ENCODE assay signal across 26 cellular contexts in genomic region chr3:192433704-192434103, GRCh38.
DNase-seq lines count a peak whose midpoint lies in the region; ATAC-seq and TF ChIP-seq lines count a peak whose summit lies in the region.
"Had no signal": no experiment of that assay in that cellular context is flagged by ENCODE, and none has a peak within 500 bp of the region (broad histone marks: within the 10 kb centered on the region; RNA-seq: fewer than 3 reads in every experiment).

No MANE protein-coding gene starts in this region.

- no peak overlapping the region for H3K27ac Mint-ChIP-seq in activated naive CD4-positive, alpha-beta T cell treated with anti-CD3 and anti-CD28 coated beads for 36 hours
- H3K27ac Mint-ChIP-seq: CD4-positive, alpha-beta memory T cell; mesothelial cell of epicardium had no signal

- H3K36me3 Mint-ChIP-seq in activated naive CD4-positive, alpha-beta T cell treated with anti-CD3 and anti-CD28 coated beads for 36 hours (ENCODE audit: low read depth), result no peaks in the 10 kb centered on the region
- H3K36me3 Mint-ChIP-seq: CD4-positive, alpha-beta memory T cell; mesothelial cell of epicardium had no signal

- H3K4me3 Mint-ChIP-seq in activated naive CD4-positive, alpha-beta T cell treated with anti-CD3 and anti-CD28 coated beads for 36 hours, result no peak overlapping the region
- H3K4me3 Mint-ChIP-seq: CD4-positive, alpha-beta memory T cell; mesothelial cell of epicardium had no signal

- peak; percentile 86 for ATAC-seq in GM18907 (IDR thresholded peaks at IDR 0.05; ENCODE audit: unreplicated experiment)
- ATAC-seq in HG03521 (IDR thresholded peaks at IDR 0.05; ENCODE audit: unreplicated experiment), result no peak
- ATAC-seq in stimulated activated naive CD8-positive, alpha-beta T cell treated with anti-CD3 and anti-CD28 coated beads, Interleukin-15, Interleukin-2, amounts not matched to agents 100 U/mL and 50 U/mL, for 24 hours, result no peak

- no peak for TF ChIP-seq CTCF in A673 (conservative IDR thresholded peaks at IDR 0.05; ENCODE audit: low read depth, low read length)

- no peak for TF ChIP-seq RAD21 in Ishikawa (IDR thresholded peaks at IDR 0.05; ENCODE audit: low read depth)

- intact Hi-C loops in A673 (cut with micrococcal nuclease; ENCODE audit: unreplicated experiment), result no loop called here
- intact Hi-C loops in activated naive CD4-positive, alpha-beta T cell treated with anti-CD3 and anti-CD28 coated beads for 36 hours (cut with micrococcal nuclease), result no loop called here

- no peak for TF ChIP-seq EP300 in Ishikawa (IDR thresholded peaks at IDR 0.05; ENCODE audit: borderline replicate concordance)

- DNase-seq in A673 (ENCODE audit: low spot score), result peak; percentile 13
- peak; percentile 71 for DNase-seq in kidney glomerular epithelial cell (lab: John Stamatoyannopoulos, UW)
- DNase-seq in activated naive CD4-positive, alpha-beta T cell treated with anti-CD3 and anti-CD28 coated beads for 36 hours, result no peak
- DNase-seq in SW 1271 (lab: John Stamatoyannopoulos, UW), result no peak
- no peak for DNase-seq in stimulated activated naive CD8-positive, alpha-beta T cell treated with anti-CD3 and anti-CD28 coated beads, Interleukin-15, Interleukin-2, amounts not matched to agents 100 U/mL and 50 U/mL, for 24 hours
- DNase-seq: activated CD4-positive, alpha-beta T cell treated with anti-CD3 and anti-CD28 coated beads, Interleukin-2, amount 50 U/mL, for 48 hours; activated T-cell treated with anti-CD3 and anti-CD28 coated beads for 4 hours; amygdala; caudate nucleus; CD4-positive, alpha-beta memory T cell; DND-41; dorsolateral prefrontal cortex; Karpas-422; NCI-H1105 treated with DMSO at 0.1 percent for 48 hours; OCI-M1; SHP77 treated with DMSO at 0.1 percent for 48 hours; substantia nigra; T-helper 1 cell; uterus had no signal

- H3K27me3 Mint-ChIP-seq in activated naive CD4-positive, alpha-beta T cell treated with anti-CD3 and anti-CD28 coated beads for 36 hours (ENCODE audit: low read depth), result peaks cover 9% of the 10 kb centered on the region

- no peaks in the 10 kb centered on the region for H3K27me3 ChIP-seq in A673 (replicated peaks; ENCODE audit: insufficient read depth, low read depth, low read length, poor library complexity)
- H3K27me3 ChIP-seq: uterus had no signal

- no peaks in the 10 kb centered on the region for H3K4me1 Mint-ChIP-seq in activated naive CD4-positive, alpha-beta T cell treated with anti-CD3 and anti-CD28 coated beads for 36 hours (ENCODE audit: low read depth)
- H3K4me1 Mint-ChIP-seq: CD4-positive, alpha-beta memory T cell; mesothelial cell of epicardium had no signal

- POLR2A ChIA-PET in A673 (lab: Charles Lee; ENCODE audit: low non-redundant PET), result no interaction called here

- no TSS peak for BruUV-seq in A673 (replicated peaks; lab: Mats Ljungman, UMichigan)

- H3K9me3 Mint-ChIP-seq in activated naive CD4-positive, alpha-beta T cell treated with anti-CD3 and anti-CD28 coated beads for 36 hours, result no peaks in the 10 kb centered on the region
- H3K9me3 Mint-ChIP-seq: CD4-positive, alpha-beta memory T cell; mesothelial cell of epicardium had no signal

- CTCF ChIA-PET in A673 (lab: Charles Lee), result interaction anchor here (0.8 kb wide), 1 partner anchor 11 kb away, joined by 3 read pairs; no protein-coding TSS in a partner anchor
- CTCF ChIA-PET in activated naive CD4-positive, alpha-beta T cell treated with anti-CD3 and anti-CD28 coated beads for 36 hours (lab: Charles Lee), result interaction anchor here (0.5 to 1.9 kb wide), 2 partner anchors 10 to 66 kb away, joined by 4 to 14 read pairs; no protein-coding TSS in a partner anchor

- H3K9me3 ChIP-seq in A673 (ENCODE audit: low read depth, low read length, poor library complexity, severe bottlenecking), result no peaks in the 10 kb centered on the region
- H3K9me3 ChIP-seq: prostate gland, uterus had no signal

- H3K36me3 ChIP-seq in A673 (ENCODE audit: insufficient read depth, low read length, poor library complexity, severe bottlenecking), result no peaks in the 10 kb centered on the region
- H3K36me3 ChIP-seq: prostate gland, uterus had no signal

- H3K27ac ChIP-seq in A673 (ENCODE audit: low read depth, low read length, poor library complexity, severe bottlenecking), result no peak overlapping the region
- H3K27ac ChIP-seq: prostate gland, uterus, VCaP had no signal

- H3K4me3 ChIP-seq in A673 (ENCODE audit: low read depth, low read length, poor library complexity, severe bottlenecking), result no peak overlapping the region
- H3K4me3 ChIP-seq: dorsolateral prefrontal cortex, prostate gland, smooth muscle cell, uterus had no signal

- H3K4me1 ChIP-seq in A673 (ENCODE audit: insufficient read depth, low read length, poor library complexity, severe bottlenecking), result no peaks in the 10 kb centered on the region
- H3K4me1 ChIP-seq: prostate gland, uterus had no signal

TF ChIP-seq in Ishikawa, 13 proteins besides CTCF, POLR2A, EP300 and RAD21:
- TF ChIP-seq EGR1 (IDR thresholded peaks at IDR 0.05) (no peak), CEBPB (IDR thresholded peaks at IDR 0.05) (peak; percentile 54; the same call in 1 of the 2 replicates), TEAD4 (IDR thresholded peaks at IDR 0.05) (no peak)
TF ChIP-seq in Ishikawa: peak in this region for 1.

Comparison
In these comparisons a context has a peak if more than half of its experiments do, and no peak if none do; other contexts are left out.
1. DNase-seq: peak in A673 (single experiment) and kidney glomerular epithelial cell (single experiment); none in activated naive CD4-positive, alpha-beta T cell treated with anti-CD3 and anti-CD28 coated beads for 36 hours (single experiment), SW 1271 (0 of 2) and stimulated activated naive CD8-positive, alpha-beta T cell treated with anti-CD3 and anti-CD28 coated beads, Interleukin-15, Interleukin-2, amounts not matched to agents 100 U/mL and 50 U/mL, for 24 hours (single experiment).